Comparison of ENCODE assay signal across 20 cellular contexts in the genomic region with DNA sequence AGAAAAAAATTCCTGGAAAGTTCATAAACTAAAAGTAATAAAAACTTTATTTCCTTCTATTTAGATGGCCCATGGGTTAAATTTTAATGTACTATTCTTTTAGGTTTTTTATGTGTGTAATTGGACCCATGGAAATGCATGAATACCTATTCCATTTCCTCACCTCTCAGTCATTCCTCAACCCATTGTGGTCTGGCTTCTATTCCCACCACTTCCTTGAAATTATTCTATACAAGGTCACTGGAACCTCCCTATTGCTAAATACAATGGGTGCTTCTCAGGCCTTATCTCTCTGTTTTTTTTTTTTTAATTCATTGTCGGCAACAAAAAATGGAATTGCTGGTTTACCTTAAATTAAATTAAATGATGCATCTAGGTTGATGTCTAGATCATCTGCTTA.
"Had no signal": no experiment of that assay in that cellular context is flagged by ENCODE, and none has a peak within 500 bp of the region (broad histone marks: within the 10 kb centered on the region; RNA-seq: fewer than 3 reads in every experiment).

No MANE protein-coding gene starts in this region.

- H3K36me3 ChIP-seq: cardiac muscle cell, gastrocnemius medialis, heart left ventricle, ovary, thoracic aorta had no signal

- H3K4me1 ChIP-seq: gastrocnemius medialis had no signal

- H3K4me2 ChIP-seq: smooth muscle cell had no signal

- DNase-seq: activated CD8-positive, alpha-beta T cell treated with anti-CD3 and anti-CD28 coated beads for 36 hours; activated naive CD4-positive, alpha-beta T cell treated with Interleukin-2 at 50 U/mL for 16 hours; activated naive CD8-positive, alpha-beta T cell treated with anti-CD3 and anti-CD28 coated beads, Interleukin-2, amount 10 ng/mL, durations not matched to agents 7 days and 5 days; activated T-cell treated with anti-CD3 and anti-CD28 coated beads, Interleukin-2, amount 50 U/mL, for 1 hour; dermis blood vessel endothelial cell; effector memory CD4-positive, alpha-beta T cell; gastrocnemius medialis; heart left ventricle; kidney glomerular epithelial cell; mesenchymal stem cell; natural killer cell; ovary; stimulated activated CD4-positive, alpha-beta T cell treated with anti-CD3 and anti-CD28 coated beads, Interleukin-4, amount 100 ng/mL, for 4 hours; T-cell; T-helper 9 cell had no signal

- H3K4me3 ChIP-seq: cardiac muscle cell, gastrocnemius medialis, heart left ventricle, ovary, smooth muscle cell, thoracic aorta, upper lobe of left lung had no signal

- H3K27me3 ChIP-seq: cardiac muscle cell, gastrocnemius medialis, heart left ventricle, ovary, upper lobe of left lung had no signal

- H3K27ac ChIP-seq: cardiac muscle cell, epithelial cell of prostate, gastrocnemius medialis, heart left ventricle, ovary, thoracic aorta, upper lobe of left lung had no signal

- H3K9me3 ChIP-seq: gastrocnemius medialis, heart left ventricle, ovary, thoracic aorta, upper lobe of left lung had no signal
